Comparison of ENCODE assay signal across 8 cellular contexts in genomic region chr1:181062800-181063428, GRCh38. TPM values are rescaled to one million over a fixed set of nuclear protein-coding genes. Genes with fewer than 3 reads are reported as not detected.
DNase-seq lines count a peak whose midpoint lies in the region; ATAC-seq and TF ChIP-seq lines count a peak whose summit lies in the region.

No MANE protein-coding gene starts in this region.

- H3K4me3 ChIP-seq in left ventricle myocardium inferior = no peak overlapping the region

- no peaks in the 10 kb centered on the region for H3K27me3 ChIP-seq in left ventricle myocardium inferior (ENCODE audit: low read depth)

- TF ChIP-seq CTCF in left ventricle myocardium inferior (IDR thresholded peaks at IDR 0.05; ENCODE audit: borderline replicate concordance) = no peak

- peaks cover 6% of the 10 kb centered on the region for H3K9me3 ChIP-seq in left ventricle myocardium inferior (replicated peaks)

- peaks cover 40% of the 10 kb centered on the region for H3K4me1 ChIP-seq in left ventricle myocardium inferior

- peak overlapping the region; percentile 48 for H3K27ac ChIP-seq in left ventricle myocardium inferior (replicated peaks)

- ATAC-seq in GM18868 (IDR thresholded peaks at IDR 0.05; ENCODE audit: unreplicated experiment) (peak; percentile 85), HG02981 (IDR thresholded peaks at IDR 0.05; ENCODE audit: unreplicated experiment) (peak; percentile 71)

- no peaks in the 10 kb centered on the region for H3K36me3 ChIP-seq in left ventricle myocardium inferior

- intact Hi-C loops in left ventricle myocardium inferior (cut with micrococcal nuclease) = no loop called here

- peak; percentile 74 for DNase-seq in AG20443 (ENCODE audit: low spot score)
- DNase-seq in SIG-M5 (lab: John Stamatoyannopoulos, UW) = peak; percentile 54
- DNase-seq in left ventricle myocardium inferior = no peak
- no peak for DNase-seq in OCI-M2 (lab: John Stamatoyannopoulos, UW; ENCODE audit: unreplicated experiment)
- no peak for DNase-seq in activated CD4-positive, CD25-positive, alpha-beta regulatory T cell (lab: John Stamatoyannopoulos, UW)
- no peak for DNase-seq in dedifferentiated amniotic fluid mesenchymal stem cell (ENCODE audit: extremely low spot score)

RNA-seq across cellular contexts. Expression of gene IER5, which starts 25.6 kb away (rescaled TPM):
- 22.1 TPM for total RNA-seq in left ventricle myocardium inferior

RNA-seq across cellular contexts. Expression of gene MR1, which starts 29.1 kb away (rescaled TPM):
- 4.8 TPM for total RNA-seq in left ventricle myocardium inferior

RNA-seq across cellular contexts. Expression of gene STX6, which starts 40.2 kb away (rescaled TPM):
- 7.2 TPM for total RNA-seq in left ventricle myocardium inferior

Comparison
In these comparisons a context has a peak if more than half of its experiments do, and no peak if none do; other contexts are left out.
1. DNase-seq: peak in AG20443 (single experiment) and SIG-M5 (single experiment); none in left ventricle myocardium inferior (single experiment), OCI-M2 (single experiment), activated CD4-positive, CD25-positive, alpha-beta regulatory T cell (0 of 4) and dedifferentiated amniotic fluid mesenchymal stem cell (single experiment).